Comparison of ENCODE assay signal across 15 cellular contexts in genomic region chr4:24519649-24520048, GRCh38.
DNase-seq lines count a peak whose midpoint lies in the region; ATAC-seq and TF ChIP-seq lines count a peak whose summit lies in the region.
"Had no signal": no experiment of that assay in that cellular context is flagged by ENCODE, and none has a peak within 500 bp of the region (broad histone marks: within the 10 kb centered on the region; RNA-seq: fewer than 3 reads in every experiment).

No MANE protein-coding gene starts in this region.

- no peaks in the 10 kb centered on the region for H3K27me3 ChIP-seq in IMR-90 (ENCODE audit: control insufficient read depth, insufficient read depth, low read length)

- no CpG with 5 or more reads among the region's 1 CpG for WGBS in IMR-90 (ENCODE audit: extremely low coverage in 2 of 2, insufficient read length in 1 of 2), 2 experiments

- peaks cover 5% of the 10 kb centered on the region for H3K36me3 ChIP-seq in IMR-90 (ENCODE audit: control insufficient read depth, insufficient read depth, low read length)
- H3K36me3 ChIP-seq: prostate gland had no signal

- H2AK9ac ChIP-seq in IMR-90 (replicated peaks; ENCODE audit: low read depth, low read length, poor library complexity) = no peak overlapping the region

- BruUV-seq in IMR-90 (replicated peaks; lab: Mats Ljungman, UMichigan) = no TSS peak

- H3K9me3 ChIP-seq in IMR-90 (ENCODE audit: control insufficient read depth, insufficient read depth, low read length) = no peaks in the 10 kb centered on the region
- H3K9me3 ChIP-seq: prostate gland had no signal

- no peak overlapping the region for H2BK5ac ChIP-seq in IMR-90 (ENCODE audit: low read depth, low read length, poor library complexity, severe bottlenecking)

- no peak overlapping the region for H2BK20ac ChIP-seq in IMR-90 (ENCODE audit: low read depth, low read length)

- no peak overlapping the region for H4K8ac ChIP-seq in IMR-90 (ENCODE audit: low read depth in 2 of 2, low read length in 2 of 2)

- H3K4me1 Mint-ChIP-seq in chondrocyte (ENCODE audit: low read depth) = peaks cover 30% of the 10 kb centered on the region

- peaks cover 3% of the 10 kb centered on the region; the same call in 1 of the 2 replicates for H3K4me1 ChIP-seq in IMR-90 (ENCODE audit: control insufficient read depth, insufficient read depth, low read length)

- peaks cover 8% of the 10 kb centered on the region for H3K36me3 Mint-ChIP-seq in chondrocyte (ENCODE audit: low read depth)

- TF ChIP-seq CTCF in IMR-90 (conservative IDR thresholded peaks at IDR 0.05; ENCODE audit: low read depth, low read length) (no peak), chondrocyte (IDR thresholded peaks at IDR 0.05) (no peak)

- TF ChIP-seq RAD21 in IMR-90 (IDR thresholded peaks at IDR 0.05; ENCODE audit: low read length) = no peak

- H3K9ac ChIP-seq in IMR-90 (ENCODE audit: low read depth, low read length) = no peak overlapping the region

- CTCF ChIA-PET in IMR-90 (lab: Yijun Ruan, JAX) = no interaction called here

- no peak for TF ChIP-seq POLR2A in IMR-90 (IDR thresholded peaks at IDR 0.05; ENCODE audit: low read depth, low read length)

- POLR2A ChIA-PET in IMR-90 (lab: Charles Lee; ENCODE audit: unreplicated experiment) = no interaction called here

- H3K4me3 ChIP-seq in IMR-90 (ENCODE audit: insufficient read depth, low read depth, low read length) = no peak overlapping the region
- H3K4me3 ChIP-seq: prostate gland had no signal

- H3K4me2 ChIP-seq in IMR-90 (ENCODE audit: low read depth, low read length) = 0 out of 2 replicates have a peak overlapping the region, but pooled peaks have one; percentile 7

- H3K9me1 ChIP-seq in IMR-90 (ENCODE audit: insufficient read depth, low read length) = peaks cover 5% of the 10 kb centered on the region; the same call in 1 of the 2 replicates

- H3K79me1 ChIP-seq in IMR-90 (ENCODE audit: low read depth in 1 of 2, low read length in 2 of 2) = peaks cover 26 to 43% of the 10 kb centered on the region in 2 experiments

- no peak overlapping the region for H4K5ac ChIP-seq in IMR-90 (ENCODE audit: low read depth, low read length)

- peak; percentile 47 for DNase-seq in IMR-90
- DNase-seq in dermis blood vessel endothelial cell = peak; percentile 38
- DNase-seq in left colon = no peak
- DNase-seq in sciatic nerve (ENCODE audit: low spot score) = no peak
- no peak for DNase-seq in posterior vena cava (ENCODE audit: low spot score)
- DNase-seq in chondrocyte (ENCODE audit: low spot score) = no peak
- DNase-seq in cerebellar cortex (ENCODE audit: low spot score) = no peak
- DNase-seq: activated T-cell treated with anti-CD3 and anti-CD28 coated beads, Interleukin-2, amount 50 U/mL, for 24 hours; amniotic stem cell; CD4-positive, alpha-beta memory T cell; effector memory CD4-positive, alpha-beta T cell; head of caudate nucleus; NCI-H2227 treated with DMSO at 0.1 percent for 48 hours; SW 1271 had no signal

- no peak overlapping the region for H3K23ac ChIP-seq in IMR-90 (ENCODE audit: low read depth, low read length)

- no peak overlapping the region for H4K91ac ChIP-seq in IMR-90 (ENCODE audit: insufficient read depth, low read depth, low read length)

- no peak overlapping the region for H2BK15ac ChIP-seq in IMR-90 (ENCODE audit: low read depth, low read length)

- no peak overlapping the region for H3K27ac ChIP-seq in IMR-90 (ENCODE audit: insufficient read depth, low read length)

- no peak overlapping the region for H3K18ac ChIP-seq in IMR-90 (ENCODE audit: low read depth, low read length)

- intact Hi-C loops in IMR-90 (cut with micrococcal nuclease) (no loop called here), left colon (cut with DNase I, micrococcal nuclease) (no loop called here), sciatic nerve (cut with DNase I) (no loop called here), posterior vena cava (cut with DNase I) (no loop called here)

- no peak overlapping the region for H2AK5ac ChIP-seq in IMR-90 (ENCODE audit: low read depth, low read length)

- no peak overlapping the region for H3K56ac ChIP-seq in IMR-90 (ENCODE audit: extremely low read depth, insufficient read depth, low read length)

- ATAC-seq in IMR-90 (ENCODE audit: low read depth) = peak; percentile 69
- peak; percentile 11 for ATAC-seq in left colon
- ATAC-seq in sciatic nerve = peak; percentile 38

- dilution Hi-C loops in IMR-90 (cut with HindIII; ENCODE audit: low sequenced_read_pairs, unreplicated experiment) = no loop called here

- no peaks in the 10 kb centered on the region for H3K9me3 Mint-ChIP-seq in chondrocyte (ENCODE audit: low read depth)
- H3K9me3 Mint-ChIP-seq: activated T-cell treated with anti-CD3 and anti-CD28 coated beads, Interleukin-2, amount 50 U/mL, for 24 hours had no signal

- H3K14ac ChIP-seq in IMR-90 (replicated peaks; ENCODE audit: low read depth, low read length) = no peak overlapping the region

- peaks cover 27% of the 10 kb centered on the region; the same call in 1 of the 2 replicates for H4K20me1 ChIP-seq in IMR-90 (ENCODE audit: insufficient read depth, low read length)

- H3K27me3 Mint-ChIP-seq in chondrocyte (ENCODE audit: low read depth) = no peaks in the 10 kb centered on the region
- H3K27me3 Mint-ChIP-seq: activated T-cell treated with anti-CD3 and anti-CD28 coated beads, Interleukin-2, amount 50 U/mL, for 24 hours; CD4-positive, alpha-beta memory T cell had no signal

- in situ Hi-C loops in IMR-90 (cut with MboI; ENCODE audit: low sequenced_read_pairs) = no loop called here

- H2AFZ ChIP-seq in IMR-90 (replicated peaks; ENCODE audit: low read length, poor library complexity) = no peak overlapping the region

- no peak overlapping the region for H3K4ac ChIP-seq in IMR-90 (ENCODE audit: low read depth, low read length)

- H3K27ac Mint-ChIP-seq in chondrocyte (ENCODE audit: unreplicated experiment) = no peak overlapping the region
- H3K27ac Mint-ChIP-seq: activated T-cell treated with anti-CD3 and anti-CD28 coated beads, Interleukin-2, amount 50 U/mL, for 24 hours had no signal

- H3K4me3 Mint-ChIP-seq in chondrocyte (ENCODE audit: unreplicated experiment) = no peak overlapping the region
- H3K4me3 Mint-ChIP-seq: activated T-cell treated with anti-CD3 and anti-CD28 coated beads, Interleukin-2, amount 50 U/mL, for 24 hours; CD4-positive, alpha-beta memory T cell had no signal

- H2BK120ac ChIP-seq in IMR-90 (ENCODE audit: low read depth, low read length) = no peak overlapping the region

TF ChIP-seq in IMR-90, 13 proteins besides CTCF, POLR2A, EP300 and RAD21:
- TF ChIP-seq SMC3 (IDR thresholded peaks at IDR 0.05; ENCODE audit: low read depth, low read length) = no peak
- TF ChIP-seq RFX5 (IDR thresholded peaks at IDR 0.05; ENCODE audit: low read depth, low read length) = no peak
- TF ChIP-seq MAFK (IDR thresholded peaks at IDR 0.05; ENCODE audit: low read depth, low read length) = peak; percentile 40; the same call in 1 of the 2 replicates
- TF ChIP-seq MXI1 (IDR thresholded peaks at IDR 0.05; ENCODE audit: borderline replicate concordance, low read depth, low read length) = no peak
- TF ChIP-seq USF2 (IDR thresholded peaks at IDR 0.05; ENCODE audit: low read depth, low read length) = peak; percentile 72; the same call in 1 of the 2 replicates
TF ChIP-seq in IMR-90: peak in this region for 2.

Comparison
In these comparisons a context has a peak if more than half of its experiments do, and no peak if none do; other contexts are left out.
1. ATAC-seq: peak in every context shown above with its lines; median percentile 69 in IMR-90; 38 in sciatic nerve; 11 in left colon.
2. DNase-seq: peak in IMR-90 (single experiment) and dermis blood vessel endothelial cell (single experiment); none in left colon (0 of 2), sciatic nerve (single experiment), posterior vena cava (single experiment), chondrocyte (single experiment) and cerebellar cortex (single experiment).